In genomic region chr3:177724020-177724638, GRCh38 we compare ENCODE assay signal across 10 cellular contexts.
DNase-seq lines count a peak whose midpoint lies in the region; ATAC-seq, FAIRE-seq and TF ChIP-seq lines count a peak whose summit lies in the region.
"Had no signal": no experiment of that assay in that cellular context is flagged by ENCODE, and none has a peak within 500 bp of the region (broad histone marks: within the 10 kb centered on the region; RNA-seq: fewer than 3 reads in every experiment).

No MANE protein-coding gene starts in this region.

- no peak overlapping the region for H3K4me3 Mint-ChIP-seq in neural progenitor cell

- peak overlapping the region; percentile 51 for H2AFZ ChIP-seq in endothelial cell of umbilical vein (ENCODE audit: low read depth, low read length)
- peak overlapping the region; percentile 50 for H2AFZ ChIP-seq in neural progenitor cell (replicated peaks)

- peak overlapping the region in 9 of 10 experiments; percentile 1 to 50 (median 25); a peak in 10 of 20 replicates for H3K4me3 ChIP-seq in BLaER1 treated with 17β-estradiol and CSF1 and Interleukin-3, amounts not matched to agents 10 nM and 100 nM
- H3K4me3 ChIP-seq in endothelial cell of umbilical vein (replicated peaks in 1 of 3; ENCODE audit: insufficient read depth in 1 of 3, low read depth in 1 of 3, low read length in 3 of 3) (no peak overlapping the region), neural progenitor cell (no peak overlapping the region)
- H3K4me3 ChIP-seq: K562 had no signal

- no TSS peak for BruUV-seq in endothelial cell of umbilical vein (replicated peaks; lab: Mats Ljungman, UMichigan)

- H3K36me3 ChIP-seq in BLaER1 treated with 17β-estradiol and CSF1 and Interleukin-3, amounts not matched to agents 10 nM and 100 nM = peaks cover 0 to 31% (median 5%) of the 10 kb centered on the region in 11 experiments; a peak in 5 of 22 replicates
- H3K36me3 ChIP-seq in endothelial cell of umbilical vein (ENCODE audit: control insufficient read depth in 2 of 2, extremely low read depth in 1 of 2, insufficient read depth in 2 of 2, low read length in 2 of 2) (no peaks in the 10 kb centered on the region), neural progenitor cell (no peaks in the 10 kb centered on the region)

- peak overlapping the region in 10 of 11 experiments; percentile 59 to 89 (median 80); a peak in 21 of 22 replicates for H3K27ac ChIP-seq in BLaER1 treated with 17β-estradiol and CSF1 and Interleukin-3, amounts not matched to agents 10 nM and 100 nM
- H3K27ac ChIP-seq in endothelial cell of umbilical vein (ENCODE audit: insufficient read depth, low read depth, low read length) = no peak overlapping the region
- no peak overlapping the region for H3K27ac ChIP-seq in neural progenitor cell

- TF ChIP-seq POLR2A in endothelial cell of umbilical vein (IDR thresholded peaks at IDR 0.05; ENCODE audit: low read depth, low read length) = no peak

- CTCF ChIA-PET in endothelial cell of umbilical vein (lab: Charles Lee) = interaction anchor here (1.0 kb wide), 1 partner anchor 109 kb away, joined by 3 read pairs; no protein-coding TSS in a partner anchor

- H3K27ac Mint-ChIP-seq in neural progenitor cell = no peak overlapping the region

- dilution Hi-C loops in endothelial cell of umbilical vein (cut with MboI; ENCODE audit: extremely low pct_ligation_motif_present, low sequenced_read_pairs) = no loop called here

- no peak for FAIRE-seq in endothelial cell of umbilical vein (lab: Jason Lieb, UNC)
- FAIRE-seq: K562 had no signal

- H3F3A ChIP-seq in neural progenitor cell (ENCODE audit: low read depth) = no peaks in the 10 kb centered on the region

- H3K4me1 ChIP-seq in BLaER1 treated with 17β-estradiol and CSF1 and Interleukin-3, amounts not matched to agents 10 nM and 100 nM = peaks cover 64 to 77% (median 74%) of the 10 kb centered on the region in 10 experiments
- H3K4me1 ChIP-seq in endothelial cell of umbilical vein (ENCODE audit: control insufficient read depth, extremely low read depth, insufficient read depth, low read length) = peaks cover 10% of the 10 kb centered on the region
- peaks cover 7% of the 10 kb centered on the region for H3K4me1 ChIP-seq in neural progenitor cell

- H4K20me1 ChIP-seq in BLaER1 treated with 17β-estradiol and CSF1 and Interleukin-3, amounts not matched to agents 10 nM and 100 nM = no peaks in the 10 kb centered on the region
- no peaks in the 10 kb centered on the region for H4K20me1 ChIP-seq in endothelial cell of umbilical vein (replicated peaks; ENCODE audit: control insufficient read depth, extremely low read depth, insufficient read depth, low read length)
- H4K20me1 ChIP-seq in neural progenitor cell (ENCODE audit: low read depth) = no peaks in the 10 kb centered on the region

- POLR2A ChIA-PET in endothelial cell of umbilical vein (lab: Charles Lee) = no interaction called here

- no peaks in the 10 kb centered on the region for H3K9me1 ChIP-seq in endothelial cell of umbilical vein (replicated peaks; ENCODE audit: control insufficient read depth, extremely low read depth, insufficient read depth, low read length)

- peak; percentile 49 for DNase-seq in NCI-H2196 treated with DMSO at 0.1 percent for 48 hours (lab: John Stamatoyannopoulos, UW; ENCODE audit: unreplicated experiment)
- peak; percentile 44 for DNase-seq in endothelial cell of umbilical vein (ENCODE audit: low read depth, low spot score)
- no peak for DNase-seq in neural progenitor cell (ENCODE audit: low spot score)
- DNase-seq in A172 (ENCODE audit: low spot score) = no peak
- no peak for DNase-seq in NCI-H526 treated with DMSO at 0.1 percent for 48 hours (lab: John Stamatoyannopoulos, UW)
- DNase-seq in GM03348 (ENCODE audit: low spot score) = no peak
- DNase-seq: activated CD4-positive, CD25-positive, alpha-beta regulatory T cell had no signal

- peaks cover 7% of the 10 kb centered on the region for H3K4me1 Mint-ChIP-seq in neural progenitor cell

- ATAC-seq in HG03280 (IDR thresholded peaks at IDR 0.05; ENCODE audit: unreplicated experiment) = no peak
- ATAC-seq: K562 had no signal

- H3K9me3 Mint-ChIP-seq in neural progenitor cell = peaks cover 9% of the 10 kb centered on the region

- H3K27me3 ChIP-seq in BLaER1 treated with 17β-estradiol and CSF1 and Interleukin-3, amounts not matched to agents 10 nM and 100 nM = no peaks in the 10 kb centered on the region
- H3K27me3 ChIP-seq in endothelial cell of umbilical vein (ENCODE audit: control insufficient read depth in 2 of 2, insufficient read depth in 2 of 2, low read length in 2 of 2) (no peaks in the 10 kb centered on the region), neural progenitor cell (no peaks in the 10 kb centered on the region)

- peak overlapping the region; percentile 75 to 95 (median 82) for H3K4me2 ChIP-seq in BLaER1 treated with 17β-estradiol and CSF1 and Interleukin-3, amounts not matched to agents 10 nM and 100 nM
- H3K4me2 ChIP-seq in endothelial cell of umbilical vein (ENCODE audit: insufficient read depth, low read length) = peak overlapping the region; percentile 42
- H3K4me2 ChIP-seq in neural progenitor cell = no peak overlapping the region

- intact Hi-C loops in endothelial cell of umbilical vein (cut with micrococcal nuclease) = no loop called here

- H3K79me2 ChIP-seq in endothelial cell of umbilical vein (ENCODE audit: control insufficient read depth, insufficient read depth, low read length) (no peaks in the 10 kb centered on the region), neural progenitor cell (ENCODE audit: low read depth) (no peaks in the 10 kb centered on the region)

- H3K27me3 Mint-ChIP-seq in neural progenitor cell (ENCODE audit: insufficient read depth, low read depth) = peaks cover 11% of the 10 kb centered on the region

- peak overlapping the region; percentile 6 to 75 (median 61); a peak in 19 of 22 replicates for H3K9ac ChIP-seq in BLaER1 treated with 17β-estradiol and CSF1 and Interleukin-3, amounts not matched to agents 10 nM and 100 nM
- no peak overlapping the region for H3K9ac ChIP-seq in endothelial cell of umbilical vein (replicated peaks; ENCODE audit: extremely low read depth, insufficient read depth, low read length)
- no peak overlapping the region for H3K9ac ChIP-seq in neural progenitor cell

- H3K9me3 ChIP-seq in BLaER1 treated with 17β-estradiol and CSF1 and Interleukin-3, amounts not matched to agents 10 nM and 100 nM (replicated peaks in 1 of 11) = peaks cover 6 to 63% (median 48%) of the 10 kb centered on the region in 11 experiments; a peak in 21 of 22 replicates
- no peaks in the 10 kb centered on the region for H3K9me3 ChIP-seq in endothelial cell of umbilical vein (replicated peaks; ENCODE audit: control insufficient read depth, insufficient read depth, low read length)
- H3K9me3 ChIP-seq in neural progenitor cell (ENCODE audit: low read depth) = no peaks in the 10 kb centered on the region

- peaks cover 3% of the 10 kb centered on the region for H3K36me3 Mint-ChIP-seq in neural progenitor cell

- TF ChIP-seq CTCF in endothelial cell of umbilical vein (IDR thresholded peaks at IDR 0.05; ENCODE audit: extremely low read depth in 1 of 2, insufficient read depth in 1 of 2, low read depth in 1 of 2, low read length in 2 of 2) (no peak), neural progenitor cell (IDR thresholded peaks at IDR 0.05) (no peak)

TF ChIP-seq in endothelial cell of umbilical vein, 7 proteins besides CTCF, POLR2A, EP300 and RAD21:
- no peak for TF ChIP-seq MYC (IDR thresholded peaks at IDR 0.05; ENCODE audit: low read depth, low read length)
- no peak for TF ChIP-seq EZH2 (IDR thresholded peaks at IDR 0.05; ENCODE audit: borderline replicate concordance, low read depth, low read length, severe bottlenecking)
- TF ChIP-seq GATA2 (IDR thresholded peaks at IDR 0.05; ENCODE audit: insufficient read depth, insufficient read length, low read depth, low read length) = peak; percentile 38

Comparison
In these comparisons a context has a peak if more than half of its experiments do, and no peak if none do; other contexts are left out.
1. H3K27ac ChIP-seq: peak in BLaER1 treated with 17β-estradiol and CSF1 and Interleukin-3, amounts not matched to agents 10 nM and 100 nM (10 of 11); none in endothelial cell of umbilical vein (single experiment) and neural progenitor cell (single experiment).
2. H3K4me3 ChIP-seq: peak in BLaER1 treated with 17β-estradiol and CSF1 and Interleukin-3, amounts not matched to agents 10 nM and 100 nM (9 of 10); none in endothelial cell of umbilical vein (0 of 3) and neural progenitor cell (single experiment).
3. H3K9ac ChIP-seq: peak in BLaER1 treated with 17β-estradiol and CSF1 and Interleukin-3, amounts not matched to agents 10 nM and 100 nM (11 of 11); none in endothelial cell of umbilical vein (single experiment) and neural progenitor cell (single experiment).
4. DNase-seq: peak in NCI-H2196 treated with DMSO at 0.1 percent for 48 hours (single experiment) and endothelial cell of umbilical vein (single experiment); none in neural progenitor cell (single experiment), A172 (single experiment), NCI-H526 treated with DMSO at 0.1 percent for 48 hours (single experiment) and GM03348 (single experiment).